In the genomic region with DNA sequence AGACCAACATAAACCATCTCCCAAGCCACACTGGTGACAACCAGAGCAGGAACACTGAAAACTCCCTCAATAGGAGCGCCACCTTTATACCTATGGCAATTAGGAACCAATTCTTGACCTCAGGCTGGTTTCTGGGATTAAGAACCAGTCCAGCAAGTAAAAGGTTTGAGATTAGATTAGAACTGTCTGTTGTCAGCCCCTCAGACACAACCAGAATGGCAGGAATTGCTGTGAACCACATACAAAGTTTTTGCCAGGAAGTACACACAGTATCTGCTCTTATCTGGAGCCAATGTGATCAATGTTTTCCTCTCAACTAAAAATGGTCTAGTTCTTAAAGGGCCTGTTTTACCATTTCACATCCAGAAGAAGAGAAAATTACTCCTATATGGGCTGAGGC, we compare ENCODE assay signal across 1 cellular context.
TF ChIP-seq lines count a peak whose summit lies in the region.

No MANE protein-coding gene starts in this region.

TF ChIP-seq in SK-N-SH, 30 proteins besides CTCF, POLR2A, EP300 and RAD21 (continued from another document):
- TF ChIP-seq, protein P1, sequence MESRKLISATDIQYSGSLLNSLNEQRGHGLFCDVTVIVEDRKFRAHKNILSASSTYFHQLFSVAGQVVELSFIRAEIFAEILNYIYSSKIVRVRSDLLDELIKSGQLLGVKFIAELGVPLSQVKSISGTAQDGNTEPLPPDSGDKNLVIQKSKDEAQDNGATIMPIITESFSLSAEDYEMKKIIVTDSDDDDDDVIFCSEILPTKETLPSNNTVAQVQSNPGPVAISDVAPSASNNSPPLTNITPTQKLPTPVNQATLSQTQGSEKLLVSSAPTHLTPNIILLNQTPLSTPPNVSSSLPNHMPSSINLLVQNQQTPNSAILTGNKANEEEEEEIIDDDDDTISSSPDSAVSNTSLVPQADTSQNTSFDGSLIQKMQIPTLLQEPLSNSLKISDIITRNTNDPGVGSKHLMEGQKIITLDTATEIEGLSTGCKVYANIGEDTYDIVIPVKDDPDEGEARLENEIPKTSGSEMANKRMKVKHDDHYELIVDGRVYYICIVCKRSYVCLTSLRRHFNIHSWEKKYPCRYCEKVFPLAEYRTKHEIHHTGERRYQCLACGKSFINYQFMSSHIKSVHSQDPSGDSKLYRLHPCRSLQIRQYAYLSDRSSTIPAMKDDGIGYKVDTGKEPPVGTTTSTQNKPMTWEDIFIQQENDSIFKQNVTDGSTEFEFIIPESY (IDR thresholded peaks at IDR 0.05; ENCODE audit: borderline replicate concordance, low read depth), result no peak
- TF ChIP-seq FOSL2 (IDR thresholded peaks at IDR 0.05; ENCODE audit: borderline replicate concordance, low read depth) (no peak), FOXM1 (IDR thresholded peaks at IDR 0.05; ENCODE audit: low read depth) (no peak), FOXJ3 (CRISPR knock-in tag; IDR thresholded peaks at IDR 0.05) (no peak), NFIC (IDR thresholded peaks at IDR 0.05; ENCODE audit: borderline replicate concordance) (no peak), RCOR1 (IDR thresholded peaks at IDR 0.05; ENCODE audit: low read length) (no peak), MEF2A (IDR thresholded peaks at IDR 0.05; ENCODE audit: borderline replicate concordance, low read depth) (no peak), EZH2phosphoT487 (IDR thresholded peaks at IDR 0.05; ENCODE audit: borderline replicate concordance, low read depth) (no peak), RXRA (IDR thresholded peaks at IDR 0.05; ENCODE audit: borderline replicate concordance, low read depth) (no peak), MXI1 (IDR thresholded peaks at IDR 0.05; ENCODE audit: low read depth, low read length) (no peak)
- TF ChIP-seq, protein P2, sequence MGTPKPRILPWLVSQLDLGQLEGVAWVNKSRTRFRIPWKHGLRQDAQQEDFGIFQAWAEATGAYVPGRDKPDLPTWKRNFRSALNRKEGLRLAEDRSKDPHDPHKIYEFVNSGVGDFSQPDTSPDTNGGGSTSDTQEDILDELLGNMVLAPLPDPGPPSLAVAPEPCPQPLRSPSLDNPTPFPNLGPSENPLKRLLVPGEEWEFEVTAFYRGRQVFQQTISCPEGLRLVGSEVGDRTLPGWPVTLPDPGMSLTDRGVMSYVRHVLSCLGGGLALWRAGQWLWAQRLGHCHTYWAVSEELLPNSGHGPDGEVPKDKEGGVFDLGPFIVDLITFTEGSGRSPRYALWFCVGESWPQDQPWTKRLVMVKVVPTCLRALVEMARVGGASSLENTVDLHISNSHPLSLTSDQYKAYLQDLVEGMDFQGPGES (IDR thresholded peaks at IDR 0.05; ENCODE audit: low read depth, low read length), result no peak
- TF ChIP-seq, protein P3, sequence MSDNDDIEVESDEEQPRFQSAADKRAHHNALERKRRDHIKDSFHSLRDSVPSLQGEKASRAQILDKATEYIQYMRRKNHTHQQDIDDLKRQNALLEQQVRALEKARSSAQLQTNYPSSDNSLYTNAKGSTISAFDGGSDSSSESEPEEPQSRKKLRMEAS (IDR thresholded peaks at IDR 0.05; ENCODE audit: low read depth), result no peak
- TF ChIP-seq, protein P4, sequence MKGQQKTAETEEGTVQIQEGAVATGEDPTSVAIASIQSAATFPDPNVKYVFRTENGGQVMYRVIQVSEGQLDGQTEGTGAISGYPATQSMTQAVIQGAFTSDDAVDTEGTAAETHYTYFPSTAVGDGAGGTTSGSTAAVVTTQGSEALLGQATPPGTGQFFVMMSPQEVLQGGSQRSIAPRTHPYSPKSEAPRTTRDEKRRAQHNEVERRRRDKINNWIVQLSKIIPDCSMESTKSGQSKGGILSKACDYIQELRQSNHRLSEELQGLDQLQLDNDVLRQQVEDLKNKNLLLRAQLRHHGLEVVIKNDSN (IDR thresholded peaks at IDR 0.05; ENCODE audit: borderline replicate concordance, low read depth), result no peak
